ENCODE assay signal across 6 cellular contexts in the genomic region with DNA sequence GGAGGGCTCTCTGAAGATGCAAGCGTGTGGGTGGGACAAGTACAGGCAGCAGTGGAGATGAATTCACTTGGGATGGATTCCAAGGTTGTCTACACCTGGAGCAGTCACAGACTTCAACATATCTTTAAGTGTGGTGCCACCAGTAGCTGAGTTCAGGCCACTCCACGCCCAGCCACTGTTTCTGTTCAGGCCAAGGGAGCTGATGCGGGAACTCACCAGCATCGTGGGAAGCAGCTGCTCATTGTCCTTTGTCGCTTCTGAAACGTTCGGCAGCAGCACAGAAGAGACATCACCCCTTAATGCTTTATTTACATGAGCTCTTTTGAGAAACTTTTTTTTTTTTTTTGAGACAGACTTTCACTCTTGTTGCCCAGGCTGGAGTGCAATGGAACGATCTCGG. TPM values are rescaled to one million over a fixed set of nuclear protein-coding genes. Genes with fewer than 3 reads are reported as not detected.
"Had no signal": no experiment of that assay in that cellular context is flagged by ENCODE, and none has a peak within 500 bp of the region (broad histone marks: within the 10 kb centered on the region; RNA-seq: fewer than 3 reads in every experiment).

No MANE protein-coding gene starts in this region.

- DNase-seq: H9, HCEC 1CT, IMR-90 had no signal

- H2AFZ ChIP-seq: GM23338 had no signal

- H3K27ac Mint-ChIP-seq: GM23338, H9 had no signal

- ATAC-seq: GM23338 had no signal

- H3K4me2 ChIP-seq: GM23338 had no signal

- H3K9me3 Mint-ChIP-seq: GM23338, H9 had no signal

- H3K4me3 ChIP-seq: GM23338, K562 had no signal

- H3K4me3 Mint-ChIP-seq: GM23338, H9 had no signal

- H3K4me1 Mint-ChIP-seq: GM23338, H9 had no signal

RNA-seq across cellular contexts. Expression of a gene that starts 19.9 kb away (rescaled TPM):
- total RNA-seq: HT-29, K562 had no signal
